8 cellular contexts compared by ENCODE assay signal in the genomic region with DNA sequence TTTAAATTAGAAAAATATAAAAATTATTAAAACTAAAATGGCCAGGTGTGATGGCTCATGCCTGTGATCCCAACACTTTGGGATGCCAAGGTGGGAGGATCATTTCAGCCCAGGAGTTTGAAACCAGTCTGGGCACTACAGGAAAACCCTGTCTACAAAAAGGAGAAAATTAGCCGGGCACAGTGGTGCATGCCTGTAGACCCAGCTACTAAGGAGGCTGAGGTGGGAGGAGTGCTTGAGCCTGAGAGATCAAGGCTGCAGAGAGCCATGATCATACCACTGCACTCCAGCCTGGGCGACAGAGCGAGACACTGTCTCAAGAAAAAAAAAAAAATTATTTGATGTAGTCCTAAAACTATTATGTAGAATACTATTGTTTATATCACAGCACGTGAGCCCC. TPM values are rescaled to one million over a fixed set of nuclear protein-coding genes. Genes with fewer than 3 reads are reported as not detected.
DNase-seq lines count a peak whose midpoint lies in the region; ATAC-seq and TF ChIP-seq lines count a peak whose summit lies in the region.
"Not testable (repeated sequence)": the region's sequence is repeated elsewhere in the genome, so short reads cannot be mapped to it uniquely, and the experiment has no call there.
"Had no signal": no experiment of that assay in that cellular context is flagged by ENCODE, and none has a peak within 500 bp of the region (broad histone marks: within the 10 kb centered on the region; RNA-seq: fewer than 3 reads in every experiment).

No MANE protein-coding gene starts in this region.

- H3K27ac Mint-ChIP-seq in T-helper 2 cell treated with Interferon-gamma antibody and Interleukin-4, amounts not matched to agents 5 μg/mL and 100 μg/mL, for 36 hours; activated CD8-positive, alpha-beta memory T cell treated with anti-CD3 and anti-CD28 coated beads, Interleukin-2, amount 10 ng/mL, durations not matched to agents 7 days and 5 days: not testable (repeated sequence)

- not testable (repeated sequence) for H3K27me3 Mint-ChIP-seq in T-helper 2 cell treated with Interferon-gamma antibody and Interleukin-4, amounts not matched to agents 5 μg/mL and 100 μg/mL, for 36 hours (ENCODE audit: low read depth); activated CD8-positive, alpha-beta memory T cell treated with anti-CD3 and anti-CD28 coated beads, Interleukin-2, amount 10 ng/mL, durations not matched to agents 7 days and 5 days

- ATAC-seq in activated CD8-positive, alpha-beta memory T cell treated with anti-CD3 and anti-CD28 coated beads, Interleukin-2, amount 10 ng/mL, durations not matched to agents 7 days and 5 days; lung (ENCODE audit: insufficient read depth, low FRiP score): not testable (repeated sequence)

- TF ChIP-seq CTCF in lung (IDR thresholded peaks at IDR 0.05; ENCODE audit: control extremely low read depth, extremely low read depth); testis (IDR thresholded peaks at IDR 0.05): not testable (repeated sequence)

- H3K4me3 ChIP-seq in lung, testis: not testable (repeated sequence)

- peak; percentile 67 for DNase-seq in COR-L47 (lab: John Stamatoyannopoulos, UW)
- peak; percentile 11 for DNase-seq in T-helper 2 cell treated with Interferon-gamma antibody and Interleukin-4, amounts not matched to agents 5 μg/mL and 100 μg/mL, for 36 hours (ENCODE audit: low spot score)
- DNase-seq in activated CD8-positive, alpha-beta memory T cell treated with anti-CD3 and anti-CD28 coated beads, Interleukin-2, amount 10 ng/mL, durations not matched to agents 7 days and 5 days = peak; percentile 40
- peak; percentile 44 for DNase-seq in ecto neural progenitor cell (ENCODE audit: low spot score)
- peak; percentile 35 for DNase-seq in islet precursor cell
- DNase-seq in lung (ENCODE audit: low spot score) = peak; percentile 28
- peak; percentile 17 for DNase-seq in testis

- H3K4me3 Mint-ChIP-seq in T-helper 2 cell treated with Interferon-gamma antibody and Interleukin-4, amounts not matched to agents 5 μg/mL and 100 μg/mL, for 36 hours; activated CD8-positive, alpha-beta memory T cell treated with anti-CD3 and anti-CD28 coated beads, Interleukin-2, amount 10 ng/mL, durations not matched to agents 7 days and 5 days: not testable (repeated sequence)

- peaks cover 10 to 12% of the 10 kb centered on the region in 2 donors for H3K36me3 ChIP-seq in lung (ENCODE audit: control insufficient read depth in 2 of 2, insufficient read depth in 2 of 2, low read length in 2 of 2)
- not testable (repeated sequence) for H3K36me3 ChIP-seq in testis (ENCODE audit: low read depth, missing control alignments)

- not testable (repeated sequence) for H3K4me1 Mint-ChIP-seq in T-helper 2 cell treated with Interferon-gamma antibody and Interleukin-4, amounts not matched to agents 5 μg/mL and 100 μg/mL, for 36 hours (ENCODE audit: low read depth); activated CD8-positive, alpha-beta memory T cell treated with anti-CD3 and anti-CD28 coated beads, Interleukin-2, amount 10 ng/mL, durations not matched to agents 7 days and 5 days

- not testable (repeated sequence) for H3K27me3 ChIP-seq in lung (ENCODE audit: control insufficient read depth, insufficient read depth); testis

- not testable (repeated sequence) for H3K27ac ChIP-seq in lung (ENCODE audit: low read depth in 1 of 2, low read length in 1 of 2); testis

- H3K4me1 ChIP-seq in lung (ENCODE audit: control insufficient read depth in 2 of 2, insufficient read depth in 2 of 2, low read length in 2 of 2) = not testable (repeated sequence)
- peaks cover 14% of the 10 kb centered on the region for H3K4me1 ChIP-seq in testis

- H3K9me3 ChIP-seq in lung (ENCODE audit: control insufficient read depth in 2 of 2, insufficient read depth in 1 of 2, low read length in 1 of 2); testis: not testable (repeated sequence)

- not testable (repeated sequence) for TF ChIP-seq POLR2A in testis (IDR thresholded peaks at IDR 0.05)

- CTCF ChIA-PET in activated CD8-positive, alpha-beta memory T cell treated with anti-CD3 and anti-CD28 coated beads, Interleukin-2, amount 10 ng/mL, durations not matched to agents 7 days and 5 days (lab: Charles Lee) = interaction anchor here (2.0 to 5.4 kb wide), 3 partner anchors 11 to 99 kb away, joined by 6 to 20 read pairs (median 12); no protein-coding TSS in a partner anchor

- H3K36me3 Mint-ChIP-seq in T-helper 2 cell treated with Interferon-gamma antibody and Interleukin-4, amounts not matched to agents 5 μg/mL and 100 μg/mL, for 36 hours (ENCODE audit: low read depth); activated CD8-positive, alpha-beta memory T cell treated with anti-CD3 and anti-CD28 coated beads, Interleukin-2, amount 10 ng/mL, durations not matched to agents 7 days and 5 days: not testable (repeated sequence)

- intact Hi-C loops in testis (cut with DNase I; ENCODE audit: low total_unique reads) = not testable (repeated sequence)

- H3K9me3 Mint-ChIP-seq in T-helper 2 cell treated with Interferon-gamma antibody and Interleukin-4, amounts not matched to agents 5 μg/mL and 100 μg/mL, for 36 hours; activated CD8-positive, alpha-beta memory T cell treated with anti-CD3 and anti-CD28 coated beads, Interleukin-2, amount 10 ng/mL, durations not matched to agents 7 days and 5 days (ENCODE audit: low read depth): not testable (repeated sequence)

- 78 to 82% methylated on average over 4 of the region's 4 CpGs for WGBS in lung, 2 donors
- 81 to 86% methylated on average over 4 of the region's 4 CpGs for WGBS in testis, 2 donors

RNA-seq across cellular contexts. Expression of a gene that starts 3.6 kb away (rescaled TPM):
- total RNA-seq in activated CD8-positive, alpha-beta memory T cell treated with anti-CD3 and anti-CD28 coated beads, Interleukin-2, amount 10 ng/mL, durations not matched to agents 7 days and 5 days = 1 to 10 TPM; 2.8 to 3.1 TPM
- total RNA-seq in lung = 10 to 100 TPM; 54.1 to 83.8 TPM
- 1 to 10 TPM; 4.3 to 5.7 TPM for polyA plus RNA-seq in lung
- total RNA-seq in testis = 100 to 1,000 TPM in 1 of 2 donors, 10 to 100 TPM in 1; 75.6 to 109 TPM
- polyA plus RNA-seq in testis (ENCODE audit: insufficient read depth, low read depth, low replicate concordance) = 93.9 TPM

RNA-seq across cellular contexts. Expression of a gene that starts 57.0 kb away (rescaled TPM):
- 1,000 to 10,000 TPM in 1 of 2 experiments, 100 to 1,000 TPM in 1; 922 to 3,744 TPM for total RNA-seq in activated CD8-positive, alpha-beta memory T cell treated with anti-CD3 and anti-CD28 coated beads, Interleukin-2, amount 10 ng/mL, durations not matched to agents 7 days and 5 days
- total RNA-seq in lung (1,000 to 10,000 TPM in 1 of 2 donors, under 1 TPM in 1; under 0.01 to 3,134 TPM), testis (under 1 TPM; under 0.01 TPM)
- polyA plus RNA-seq in lung (not detected), testis (ENCODE audit: insufficient read depth, low read depth, low replicate concordance) (18.9 TPM)
- polyA plus RNA-seq: IMR-90 had no signal

Comparison
In these comparisons a context has a peak if more than half of its experiments do, and no peak if none do; other contexts are left out.
1. DNase-seq: peak in every context shown above with its lines; median percentile 67 in COR-L47; 44 in ecto neural progenitor cell; 40 in activated CD8-positive, alpha-beta memory T cell treated with anti-CD3 and anti-CD28 coated beads, Interleukin-2, amount 10 ng/mL, durations not matched to agents 7 days and 5 days; 35 in islet precursor cell; 28 in lung; 17 in testis; 11 in T-helper 2 cell treated with Interferon-gamma antibody and Interleukin-4, amounts not matched to agents 5 μg/mL and 100 μg/mL, for 36 hours.
2. RNA of a gene that starts 3.6 kb away (total RNA-seq): 75.6 to 109 TPM in testis and 54.1 to 83.8 TPM in lung; 2.8 to 3.1 TPM in activated CD8-positive, alpha-beta memory T cell treated with anti-CD3 and anti-CD28 coated beads, Interleukin-2, amount 10 ng/mL, durations not matched to agents 7 days and 5 days; every median in the first group is over 10 times any median in the second.